7 cellular contexts compared by ENCODE assay signal in the genomic region with DNA sequence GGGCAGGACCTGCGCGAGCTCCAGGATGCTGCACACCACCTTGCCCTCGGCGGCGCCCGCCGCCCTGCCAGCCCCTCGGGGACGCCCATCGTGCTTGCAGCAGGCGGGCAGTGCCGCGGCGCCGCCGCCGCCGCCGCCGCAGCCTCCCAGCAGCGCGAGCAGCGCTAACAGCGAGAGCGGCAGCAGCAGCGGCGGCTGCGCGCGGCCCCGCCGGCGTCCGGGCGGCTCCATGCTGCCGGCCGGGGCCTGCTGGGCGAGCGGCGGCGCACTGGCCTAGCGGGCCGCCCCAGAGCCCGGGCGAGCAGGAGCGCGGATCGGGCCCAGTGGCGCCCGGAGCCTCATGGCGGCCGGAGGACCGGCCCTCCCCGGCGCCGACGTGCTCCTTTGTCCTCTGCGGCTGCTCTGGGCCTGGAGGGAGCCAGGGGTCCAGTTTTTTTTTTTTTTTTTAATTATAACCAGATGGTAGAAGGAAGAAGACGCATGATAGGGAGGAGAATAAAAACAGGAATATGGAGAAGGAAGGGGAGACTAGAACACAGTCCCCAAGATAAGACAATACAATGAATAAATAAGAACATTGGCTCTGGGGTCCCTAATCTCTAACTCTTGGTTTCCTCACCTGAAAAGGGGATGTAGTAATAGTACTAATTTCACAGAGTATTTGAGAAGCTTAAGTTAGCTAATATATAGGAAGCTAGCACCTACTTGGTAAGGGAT. TPM values are rescaled to one million over a fixed set of nuclear protein-coding genes. Genes with fewer than 3 reads are reported as not detected.
DNase-seq lines count a peak whose midpoint lies in the region; TF ChIP-seq lines count a peak whose summit lies in the region.

No MANE protein-coding gene starts in this region.

- 39 to 44% methylated on average over 53 to 59 of the region's 59 CpGs for WGBS in sigmoid colon, 2 donors

- intact Hi-C loops in sigmoid colon (cut with DNase I), result loop anchor here (10.0 kb wide), 1 partner anchor 158 kb away; no protein-coding TSS in a partner anchor

- no peaks in the 10 kb centered on the region for H3K36me3 ChIP-seq in HEK293 (ENCODE audit: control insufficient read depth in 2 of 2, insufficient read depth in 1 of 2, low read length in 2 of 2)
- H3K36me3 ChIP-seq in cardiac muscle cell, result no peaks in the 10 kb centered on the region
- H3K36me3 ChIP-seq in sigmoid colon, result no peaks in the 10 kb centered on the region

- H3K27me3 ChIP-seq in cardiac muscle cell (peaks cover 10% of the 10 kb centered on the region), sigmoid colon (no peaks in the 10 kb centered on the region)

- no peaks in the 10 kb centered on the region for H3K9me3 ChIP-seq in HEK293 (ENCODE audit: control insufficient read depth, insufficient read depth, low read depth, low read length)
- H3K9me3 ChIP-seq in cardiac muscle cell (ENCODE audit: low read depth), result no peaks in the 10 kb centered on the region
- no peaks in the 10 kb centered on the region for H3K9me3 ChIP-seq in sigmoid colon

- no peak overlapping the region for H3K27ac Mint-ChIP-seq in T-helper 2 cell treated with Interferon-gamma antibody and Interleukin-4, amounts not matched to agents 5 μg/mL and 100 μg/mL, for 36 hours

- peaks cover 43% of the 10 kb centered on the region for H3K27me3 Mint-ChIP-seq in T-helper 2 cell treated with Interferon-gamma antibody and Interleukin-4, amounts not matched to agents 5 μg/mL and 100 μg/mL, for 36 hours (ENCODE audit: low read depth)

- H3K9me3 Mint-ChIP-seq in T-helper 2 cell treated with Interferon-gamma antibody and Interleukin-4, amounts not matched to agents 5 μg/mL and 100 μg/mL, for 36 hours, result no peaks in the 10 kb centered on the region

- CTCF ChIA-PET in HEK293 (lab: Yijun Ruan, JAX), result interaction anchor here (0.6 kb wide), 1 partner anchor 189 kb away, joined by 3 read pairs; no protein-coding TSS in a partner anchor

- TF ChIP-seq CTCF in HEK293 (tag by site-specific recombination; IDR thresholded peaks at IDR 0.05) (no peak), cardiac muscle cell (IDR thresholded peaks at IDR 0.05; ENCODE audit: low read depth, low read length) (no peak), sigmoid colon (IDR thresholded peaks at IDR 0.05) (no peak)

- no peak for DNase-seq in T-helper 2 cell treated with Interferon-gamma antibody and Interleukin-4, amounts not matched to agents 5 μg/mL and 100 μg/mL, for 36 hours (ENCODE audit: low spot score)
- DNase-seq in cardiac muscle cell (ENCODE audit: low read depth in 1 of 2, low spot score in 1 of 2) (peak; percentile 67 to 74), sigmoid colon (no peak), NAMALWA (ENCODE audit: low spot score) (no peak), hippocampal formation (lab: John Stamatoyannopoulos, UW) (no peak), NCI-H128 (lab: John Stamatoyannopoulos, UW; ENCODE audit: unreplicated experiment) (no peak)

- TF ChIP-seq POLR2A in sigmoid colon (IDR thresholded peaks at IDR 0.05), result no peak

- no peaks in the 10 kb centered on the region for H3K4me1 ChIP-seq in HEK293 (ENCODE audit: control insufficient read depth, insufficient read depth, low read length)
- H3K4me1 ChIP-seq in cardiac muscle cell (ENCODE audit: low read depth), result no peaks in the 10 kb centered on the region
- H3K4me1 ChIP-seq in sigmoid colon, result no peaks in the 10 kb centered on the region

- no peaks in the 10 kb centered on the region for H3K36me3 Mint-ChIP-seq in T-helper 2 cell treated with Interferon-gamma antibody and Interleukin-4, amounts not matched to agents 5 μg/mL and 100 μg/mL, for 36 hours (ENCODE audit: low read depth)

- no peaks in the 10 kb centered on the region for H3K4me1 Mint-ChIP-seq in T-helper 2 cell treated with Interferon-gamma antibody and Interleukin-4, amounts not matched to agents 5 μg/mL and 100 μg/mL, for 36 hours (ENCODE audit: low read depth)

- POLR2A ChIA-PET in HEK293 (lab: Yijun Ruan, JAX), result no interaction called here

- peak overlapping the region; percentile 28 for H3K4me3 ChIP-seq in HEK293 (ENCODE audit: low read depth, low read length)
- H3K4me3 ChIP-seq in cardiac muscle cell, result peak overlapping the region; percentile 35
- peak overlapping the region in 3 of 4 donors; percentile 21 to 39 (median 37) for H3K4me3 ChIP-seq in sigmoid colon

- H3K27ac ChIP-seq in HEK293 (ENCODE audit: extremely low read depth, low read depth, low read length), result peak overlapping the region; percentile 74
- no peak overlapping the region for H3K27ac ChIP-seq in cardiac muscle cell
- peak overlapping the region; percentile 35 to 72 (median 64) for H3K27ac ChIP-seq in sigmoid colon

- TF ChIP-seq EP300 in sigmoid colon (IDR thresholded peaks at IDR 0.05), result no peak

- peak overlapping the region; percentile 36 for H3K4me3 Mint-ChIP-seq in T-helper 2 cell treated with Interferon-gamma antibody and Interleukin-4, amounts not matched to agents 5 μg/mL and 100 μg/mL, for 36 hours

TF ChIP-seq in HEK293, 187 proteins besides CTCF, POLR2A, EP300 and RAD21:
- TF ChIP-seq ZNF837 (tag by site-specific recombination; IDR thresholded peaks at IDR 0.05) (no peak), ZNF571 (tag by site-specific recombination; IDR thresholded peaks at IDR 0.05) (no peak), ZXDB (tag by site-specific recombination; IDR thresholded peaks at IDR 0.05) (0 out of 2 replicates have a peak, but pooled peaks have one; percentile 24), TCF7L2 (IDR thresholded peaks at IDR 0.05; ENCODE audit: borderline replicate concordance, low read depth, low read length) (no peak), ZNF302 (tag by site-specific recombination; IDR thresholded peaks at IDR 0.05; ENCODE audit: low read depth) (no peak), ZBTB48 (tag by site-specific recombination; IDR thresholded peaks at IDR 0.05) (0 out of 2 replicates have a peak, but pooled peaks have one; percentile 48), ZNF335 (tag by site-specific recombination; conservative IDR thresholded peaks at IDR 0.05) (peak; percentile 70), GFI1B (tag by site-specific recombination; IDR thresholded peaks at IDR 0.05) (no peak), ZNF19 (tag by site-specific recombination; IDR thresholded peaks at IDR 0.05; ENCODE audit: low read depth) (no peak), ZNF664 (tag by site-specific recombination; IDR thresholded peaks at IDR 0.05) (peak; percentile 76; the same call in 1 of the 2 replicates)
- TF ChIP-seq, protein P1, sequence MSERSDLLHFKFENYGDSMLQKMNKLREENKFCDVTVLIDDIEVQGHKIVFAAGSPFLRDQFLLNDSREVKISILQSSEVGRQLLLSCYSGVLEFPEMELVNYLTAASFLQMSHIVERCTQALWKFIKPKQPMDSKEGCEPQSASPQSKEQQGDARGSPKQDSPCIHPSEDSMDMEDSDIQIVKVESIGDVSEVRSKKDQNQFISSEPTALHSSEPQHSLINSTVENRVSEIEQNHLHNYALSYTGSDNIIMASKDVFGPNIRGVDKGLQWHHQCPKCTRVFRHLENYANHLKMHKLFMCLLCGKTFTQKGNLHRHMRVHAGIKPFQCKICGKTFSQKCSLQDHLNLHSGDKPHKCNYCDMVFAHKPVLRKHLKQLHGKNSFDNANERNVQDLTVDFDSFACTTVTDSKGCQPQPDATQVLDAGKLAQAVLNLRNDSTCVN (tag by site-specific recombination; optimal IDR thresholded peaks at IDR 0.05), result peak; percentile 19

RNA-seq across cellular contexts. Expression of gene ANKRD62, which starts 17.1 kb away (rescaled TPM):
- total RNA-seq in cardiac muscle cell (not detected in 2 replicates), sigmoid colon (under 1 TPM in 1 of 4 donors, not detected in 3; 0.55 TPM)
- polyA plus RNA-seq in cardiac muscle cell (not detected in 2 replicates), sigmoid colon (under 1 TPM in 1 of 3 donors, not detected in 2; 0.03 TPM)

Comparison
In these comparisons a context has a peak if more than half of its experiments do, and no peak if none do; other contexts are left out.
1. DNase-seq: peak in cardiac muscle cell (2 of 2); none in T-helper 2 cell treated with Interferon-gamma antibody and Interleukin-4, amounts not matched to agents 5 μg/mL and 100 μg/mL, for 36 hours (single experiment), sigmoid colon (single experiment), NAMALWA (single experiment), hippocampal formation (0 of 2) and NCI-H128 (single experiment).
2. Peak in every context shown above with its lines, with median percentiles within 50 percentile points of each other: H3K4me3 ChIP-seq.